Comparison of ENCODE assay signal across 7 cellular contexts in genomic region chr19:52024478-52024877, GRCh38. TPM values are rescaled to one million over a fixed set of nuclear protein-coding genes. Genes with fewer than 3 reads are reported as not detected.
A peak's percentile ranks its signal among the peaks of the same experiment; 100 is the strongest.
DNase-seq lines count a peak whose midpoint lies in the region; ATAC-seq, FAIRE-seq and TF ChIP-seq lines count a peak whose summit lies in the region.
"Not testable (repeated sequence)": the region's sequence is repeated elsewhere in the genome, so short reads cannot be mapped to it uniquely, and the experiment has no call there.

No MANE protein-coding gene starts in this region.

- not testable (repeated sequence) for BruUV-seq in HepG2 (replicated peaks; lab: Mats Ljungman, UMichigan)

- not testable (repeated sequence) for H3K4me2 ChIP-seq in BLaER1; astrocyte (ENCODE audit: low read length); mesendoderm (ENCODE audit: low read length)
- peak overlapping the region; percentile 34; the same call in 1 of the 2 replicates for H3K4me2 ChIP-seq in HepG2 (ENCODE audit: low read depth, low read length)

- TF ChIP-seq POLR2A in HepG2 (IDR thresholded peaks at IDR 0.05; ENCODE audit: insufficient read depth in 1 of 2, low read depth in 2 of 2, low read length in 2 of 2), result not testable (repeated sequence)

- peak; percentile 69 for ATAC-seq in foreskin keratinocyte
- ATAC-seq in HepG2, result not testable (repeated sequence)

- intact Hi-C loops in HepG2 (cut with micrococcal nuclease; ENCODE audit: unreplicated experiment), result not testable (repeated sequence)

- 18% methylated on average over 4 of the region's 4 CpGs for WGBS in HepG2 (ENCODE audit: low lambda C conversion rate)
- no CpG with 5 or more reads among the region's 4 CpGs for WGBS in mesendoderm (ENCODE audit: extremely low coverage, insufficient coverage, low lambda C conversion rate)

- H3K4me3 Mint-ChIP-seq in astrocyte (ENCODE audit: unreplicated experiment), result not testable (repeated sequence)
- peak overlapping the region; percentile 41 for H3K4me3 Mint-ChIP-seq in neural crest cell

- H3K27me3 Mint-ChIP-seq in astrocyte (ENCODE audit: low read depth, unreplicated experiment); neural crest cell (ENCODE audit: low read depth): not testable (repeated sequence)

- H3K4me1 Mint-ChIP-seq in astrocyte (ENCODE audit: low read depth, unreplicated experiment), result not testable (repeated sequence)
- peaks cover 21% of the 10 kb centered on the region for H3K4me1 Mint-ChIP-seq in neural crest cell

- CTCF ChIA-PET in HepG2 (lab: Yijun Ruan, JAX; ENCODE audit: low intra/inter-chr PET ratio, low total read pairs), result not testable (repeated sequence)

- in situ Hi-C loops in HepG2 (cut with HindIII; ENCODE audit: extremely low pct_ligation_motif_present, low pct_unique_long_range_greater_than_20kb), result not testable (repeated sequence)

- H2BK120ac ChIP-seq in mesendoderm (ENCODE audit: low read depth, low read length), result not testable (repeated sequence)

- not testable (repeated sequence) for TF ChIP-seq RAD21 in HepG2 (CRISPR knock-in tag; IDR thresholded peaks at IDR 0.05)

- peaks cover 53% of the 10 kb centered on the region for H3K36me3 Mint-ChIP-seq in astrocyte (ENCODE audit: low read depth, unreplicated experiment)
- peaks cover 77% of the 10 kb centered on the region for H3K36me3 Mint-ChIP-seq in neural crest cell (ENCODE audit: low read depth)

- H3K4ac ChIP-seq in mesendoderm (ENCODE audit: low read depth, low read length), result not testable (repeated sequence)

- not testable (repeated sequence) for H3K18ac ChIP-seq in mesendoderm (ENCODE audit: low read length)

- H3K27ac ChIP-seq in BLaER1; astrocyte (ENCODE audit: low read depth, low read length); foreskin keratinocyte; mesendoderm (ENCODE audit: low read depth, low read length): not testable (repeated sequence)
- peak overlapping the region; percentile 50 for H3K27ac ChIP-seq in HepG2 (ENCODE audit: extremely low read length, insufficient read depth, low read length)

- not testable (repeated sequence) for H3K9ac ChIP-seq in BLaER1; astrocyte (ENCODE audit: low read length); HepG2 (ENCODE audit: insufficient read depth, low read depth, low read length); mesendoderm (ENCODE audit: low read length)

- H3K4me1 ChIP-seq in BLaER1 (peaks cover 20% of the 10 kb centered on the region), HepG2 (ENCODE audit: insufficient read depth, low read length) (peaks cover 63% of the 10 kb centered on the region)
- H3K4me1 ChIP-seq in astrocyte (ENCODE audit: insufficient read depth, low read length); foreskin keratinocyte; mesendoderm (ENCODE audit: control insufficient read depth, low read depth, low read length): not testable (repeated sequence)

- DNase-seq in DMS53 treated with DMSO at 0.1 percent for 48 hours (lab: John Stamatoyannopoulos, UW; ENCODE audit: unreplicated experiment) (peak; percentile 76), HepG2 (ENCODE audit: low spot score) (peak; percentile 75), mesendoderm (peak; percentile 13)
- DNase-seq in astrocyte (ENCODE audit: low read depth); foreskin keratinocyte; neural crest cell (ENCODE audit: low read depth, low spot score): not testable (repeated sequence)

- FAIRE-seq in astrocyte (lab: Jason Lieb, UNC), result not testable (repeated sequence)
- FAIRE-seq in HepG2 (lab: Jason Lieb, UNC), result peak; percentile 12

- not testable (repeated sequence) for TF ChIP-seq CTCF in astrocyte (IDR thresholded peaks at IDR 0.05; ENCODE audit: insufficient read depth, low read depth, low read length); foreskin keratinocyte (conservative IDR thresholded peaks at IDR 0.05); HepG2 (CRISPR knock-in tag; IDR thresholded peaks at IDR 0.05); neural crest cell (conservative IDR thresholded peaks at IDR 0.05)

- H3K9me3 Mint-ChIP-seq in astrocyte (ENCODE audit: unreplicated experiment) (peaks cover 17% of the 10 kb centered on the region), neural crest cell (peaks cover 36% of the 10 kb centered on the region)

- peaks cover 76% of the 10 kb centered on the region for H3K9me3 ChIP-seq in BLaER1
- H3K9me3 ChIP-seq in astrocyte (ENCODE audit: insufficient read depth, low read depth, low read length); HepG2 (ENCODE audit: low read length): not testable (repeated sequence)

- not testable (repeated sequence) for H3K27me3 ChIP-seq in BLaER1; astrocyte (ENCODE audit: insufficient read depth, low read length); foreskin keratinocyte; HepG2 (ENCODE audit: control insufficient read depth in 1 of 2, insufficient read depth in 2 of 2, low read length in 2 of 2); mesendoderm (ENCODE audit: insufficient read depth, low read length, poor library complexity)

- H4K8ac ChIP-seq in mesendoderm (ENCODE audit: low read depth, low read length), result not testable (repeated sequence)

- not testable (repeated sequence) for H2AK5ac ChIP-seq in mesendoderm (ENCODE audit: low read length)

- H3K36me3 ChIP-seq in BLaER1 (peaks cover 75% of the 10 kb centered on the region), astrocyte (ENCODE audit: insufficient read depth, low read length) (peaks cover 33% of the 10 kb centered on the region), HepG2 (replicated peaks in 1 of 2; ENCODE audit: control insufficient read depth in 1 of 2, insufficient read depth in 2 of 2, low read length in 2 of 2) (peaks cover 21 to 50% of the 10 kb centered on the region in 2 experiments), mesendoderm (ENCODE audit: control insufficient read depth, insufficient read depth, low read length) (peaks cover 12% of the 10 kb centered on the region)

- 0 out of 2 replicates have a peak overlapping the region, but pooled peaks have one; percentile 1 for H3K4me3 ChIP-seq in BLaER1
- H3K4me3 ChIP-seq in astrocyte (ENCODE audit: insufficient read depth, low read depth, low read length); HepG2 (replicated peaks in 1 of 3; ENCODE audit: insufficient read depth in 1 of 3, low read depth in 2 of 3, low read length in 3 of 3); mesendoderm (ENCODE audit: low read length): not testable (repeated sequence)

- peaks cover 12% of the 10 kb centered on the region for H3K79me1 ChIP-seq in mesendoderm (ENCODE audit: low read length)

- H2BK5ac ChIP-seq in mesendoderm (ENCODE audit: low read length), result not testable (repeated sequence)

- not testable (repeated sequence) for H2BK15ac ChIP-seq in mesendoderm (replicated peaks; ENCODE audit: low read depth)

- not testable (repeated sequence) for H2AFZ ChIP-seq in astrocyte (ENCODE audit: low read depth, low read length); HepG2 (ENCODE audit: low read length)

- not testable (repeated sequence) for H3K23ac ChIP-seq in mesendoderm (ENCODE audit: low read length)

- not testable (repeated sequence) for H4K5ac ChIP-seq in mesendoderm (ENCODE audit: low read length)

- TF ChIP-seq EP300 in HepG2 (IDR thresholded peaks at IDR 0.05; ENCODE audit: low read depth in 2 of 2, low read length in 2 of 2) (peak in 1 of 2 experiments; percentile 42; a peak in 1 of 4 replicates), HepG2 (CRISPR knock-in tag; IDR thresholded peaks at IDR 0.05; ENCODE audit: borderline replicate concordance) (peak; percentile 50; the same call in 1 of the 2 replicates)

- not testable (repeated sequence) for H3K56ac ChIP-seq in mesendoderm (ENCODE audit: low read length)

- peaks cover 35% of the 10 kb centered on the region for H3K79me2 ChIP-seq in astrocyte (ENCODE audit: insufficient read depth, low read length)
- H3K79me2 ChIP-seq in HepG2 (ENCODE audit: insufficient read depth, low read length), result peaks cover 67% of the 10 kb centered on the region
- not testable (repeated sequence) for H3K79me2 ChIP-seq in mesendoderm (ENCODE audit: control insufficient read depth, insufficient read depth, low read length)

- not testable (repeated sequence) for H4K20me1 ChIP-seq in BLaER1; astrocyte (ENCODE audit: insufficient read depth, low read length); HepG2 (ENCODE audit: insufficient read depth, low read length)

- POLR2A ChIA-PET in HepG2 (lab: Yijun Ruan, JAX), result interaction anchor here (1.0 to 1.2 kb wide), 2 partner anchors 10 to 17 kb away, joined by 3 read pairs; partner anchors contain the start of gene ZNF615

- H3K27ac Mint-ChIP-seq in astrocyte (ENCODE audit: unreplicated experiment), result peak overlapping the region; percentile 26
- H3K27ac Mint-ChIP-seq in neural crest cell (ENCODE audit: unreplicated experiment), result not testable (repeated sequence)

RNA-seq across cellular contexts. Expression of gene ZNF614, which starts 3.7 kb away (rescaled TPM):
- total RNA-seq in astrocyte, result 9.9 and 11.4 TPM in 2 replicates
- total RNA-seq in foreskin keratinocyte, result 8.1 and 9.0 TPM in 2 replicates
- polyA plus RNA-seq in foreskin keratinocyte, result 1.9 and 2.0 TPM in 2 replicates
- 22.8 and 38.2 TPM in 2 replicates for total RNA-seq in HepG2 (2016; rRNA removed; fragmentation: Illumina TruSeq; extraction: Trizol)
- total RNA-seq in HepG2 (2016; cell fraction: cytosol; rRNA removed; fragmentation: Illumina TruSeq; extraction: Trizol; ENCODE audit: low read depth), result 2.4 and 3.8 TPM in 2 replicates
- 22.8 and 38.0 TPM in 2 replicates for total RNA-seq in HepG2 (2016; cell fraction: insoluble cytoplasmic fraction; rRNA removed; fragmentation: Illumina TruSeq; extraction: Trizol)
- total RNA-seq in HepG2 (2016; cell fraction: membrane; rRNA removed; fragmentation: Illumina TruSeq; extraction: Trizol), result 10.3 and 12.8 TPM in 2 replicates
- 16.4 and 18.5 TPM in 2 replicates for total RNA-seq in HepG2 (2016; cell fraction: nucleus; rRNA removed; fragmentation: Illumina TruSeq; extraction: Trizol)
- polyA plus RNA-seq in HepG2 (2011; rRNA removed), result 10.0 and 13.0 TPM in 2 replicates
- polyA plus RNA-seq in HepG2 (2011; cell fraction: cytosol; rRNA removed), result 5.9 and 9.4 TPM in 2 replicates
- polyA plus RNA-seq in HepG2 (2011; cell fraction: nucleus; rRNA removed), result 6.8 and 8.0 TPM in 2 replicates
- 11.2 and 14.2 TPM in 2 replicates for polyA plus RNA-seq in HepG2 (2012)
- 0.99 and 1.6 TPM in 2 replicates for polyA plus RNA-seq in HepG2 (2016; cell fraction: cytosol; fragmentation: Illumina TruSeq; extraction: Trizol; ENCODE audit: low read depth)
- 23.0 and 25.3 TPM in 2 replicates for polyA plus RNA-seq in HepG2 (2016; cell fraction: insoluble cytoplasmic fraction; fragmentation: Illumina TruSeq; extraction: Trizol; ENCODE audit: low read depth)
- polyA plus RNA-seq in HepG2 (2016; cell fraction: membrane; fragmentation: Illumina TruSeq; extraction: Trizol; ENCODE audit: low read depth), result 3.7 TPM in 2 replicates
- 17.4 and 18.9 TPM in 2 replicates for polyA plus RNA-seq in HepG2 (2016; cell fraction: nucleus; fragmentation: Illumina TruSeq; extraction: Trizol; ENCODE audit: insufficient read depth, low read depth)
- 2.9 and 5.3 TPM in 2 replicates for polyA minus RNA-seq in HepG2 (2011; rRNA and poly(A)+ RNA removed; ENCODE audit: low replicate concordance)
- polyA minus RNA-seq in HepG2 (2011; cell fraction: cytosol; rRNA and poly(A)+ RNA removed), result 10.0 and 11.0 TPM in 2 replicates
- polyA minus RNA-seq in HepG2 (2011; cell fraction: nucleus; rRNA and poly(A)+ RNA removed), result 22.5 and 29.7 TPM in 2 replicates
- polyA plus RNA-seq in mesendoderm (2013, experiment 1 of 2), result 15.5 TPM
- 15.7 TPM for polyA plus RNA-seq in mesendoderm (2013, experiment 2 of 2)
- 11.5 and 12.5 TPM in 2 replicates for total RNA-seq in neural crest cell

RNA-seq across cellular contexts. Expression of gene ZNF615, which starts 16.5 kb away (rescaled TPM):
- total RNA-seq in astrocyte, result 4.7 and 5.8 TPM in 2 replicates
- total RNA-seq in foreskin keratinocyte, result 5.4 and 5.6 TPM in 2 replicates
- 1.1 TPM in 2 replicates for polyA plus RNA-seq in foreskin keratinocyte
- total RNA-seq in HepG2 (2016; rRNA removed; fragmentation: Illumina TruSeq; extraction: Trizol), result 7.8 and 13.9 TPM in 2 replicates
- 1.2 and 1.9 TPM in 2 replicates for total RNA-seq in HepG2 (2016; cell fraction: cytosol; rRNA removed; fragmentation: Illumina TruSeq; extraction: Trizol; ENCODE audit: low read depth)
- total RNA-seq in HepG2 (2016; cell fraction: insoluble cytoplasmic fraction; rRNA removed; fragmentation: Illumina TruSeq; extraction: Trizol), result 8.6 and 12.8 TPM in 2 replicates
- 4.1 and 4.7 TPM in 2 replicates for total RNA-seq in HepG2 (2016; cell fraction: membrane; rRNA removed; fragmentation: Illumina TruSeq; extraction: Trizol)
- 7.5 and 10.2 TPM in 2 replicates for total RNA-seq in HepG2 (2016; cell fraction: nucleus; rRNA removed; fragmentation: Illumina TruSeq; extraction: Trizol)
- 5.1 and 5.2 TPM in 2 replicates for polyA plus RNA-seq in HepG2 (2011; rRNA removed)
- 2.1 and 3.2 TPM in 2 replicates for polyA plus RNA-seq in HepG2 (2011; cell fraction: cytosol; rRNA removed)
- polyA plus RNA-seq in HepG2 (2011; cell fraction: nucleus; rRNA removed), result 4.5 and 8.3 TPM in 2 replicates
- polyA plus RNA-seq in HepG2 (2012), result 6.5 and 6.9 TPM in 2 replicates
- 0.46 and 0.55 TPM in 2 replicates for polyA plus RNA-seq in HepG2 (2016; cell fraction: cytosol; fragmentation: Illumina TruSeq; extraction: Trizol; ENCODE audit: low read depth)
- 6.9 and 7.6 TPM in 2 replicates for polyA plus RNA-seq in HepG2 (2016; cell fraction: insoluble cytoplasmic fraction; fragmentation: Illumina TruSeq; extraction: Trizol; ENCODE audit: low read depth)
- 0.94 and 1.3 TPM in 2 replicates for polyA plus RNA-seq in HepG2 (2016; cell fraction: membrane; fragmentation: Illumina TruSeq; extraction: Trizol; ENCODE audit: low read depth)
- polyA plus RNA-seq in HepG2 (2016; cell fraction: nucleus; fragmentation: Illumina TruSeq; extraction: Trizol; ENCODE audit: insufficient read depth, low read depth), result 9.7 and 9.8 TPM in 2 replicates
- polyA minus RNA-seq in HepG2 (2011; rRNA and poly(A)+ RNA removed; ENCODE audit: low replicate concordance), result 5.1 and 7.0 TPM in 2 replicates
- polyA minus RNA-seq in HepG2 (2011; cell fraction: cytosol; rRNA and poly(A)+ RNA removed), result 5.5 and 7.0 TPM in 2 replicates
- polyA minus RNA-seq in HepG2 (2011; cell fraction: nucleus; rRNA and poly(A)+ RNA removed), result 16.0 and 28.8 TPM in 2 replicates
- polyA plus RNA-seq in mesendoderm (2013, experiment 1 of 2), result 5.7 TPM
- polyA plus RNA-seq in mesendoderm (2013, experiment 2 of 2), result 5.9 TPM
- total RNA-seq in neural crest cell, result 11.0 and 11.2 TPM in 2 replicates

RNA-seq across cellular contexts. Expression of gene ZNF432, which starts 24.2 kb away (rescaled TPM):
- total RNA-seq in astrocyte (17.7 and 22.9 TPM in 2 replicates), foreskin keratinocyte (4.9 and 6.1 TPM in 2 replicates), HepG2 (2016; rRNA removed; fragmentation: Illumina TruSeq; extraction: Trizol) (8.7 and 10.8 TPM in 2 replicates), neural crest cell (19.9 and 22.5 TPM in 2 replicates)
- polyA plus RNA-seq in foreskin keratinocyte (1.2 and 1.4 TPM in 2 replicates), HepG2 (2011; rRNA removed) (3.7 and 4.1 TPM in 2 replicates)
- 1.4 and 3.5 TPM in 2 replicates for total RNA-seq in HepG2 (2016; cell fraction: cytosol; rRNA removed; fragmentation: Illumina TruSeq; extraction: Trizol; ENCODE audit: low read depth)
- total RNA-seq in HepG2 (2016; cell fraction: insoluble cytoplasmic fraction; rRNA removed; fragmentation: Illumina TruSeq; extraction: Trizol), result 8.3 and 8.7 TPM in 2 replicates
- total RNA-seq in HepG2 (2016; cell fraction: membrane; rRNA removed; fragmentation: Illumina TruSeq; extraction: Trizol), result 2.5 and 3.2 TPM in 2 replicates
- 12.4 and 16.3 TPM in 2 replicates for total RNA-seq in HepG2 (2016; cell fraction: nucleus; rRNA removed; fragmentation: Illumina TruSeq; extraction: Trizol)
- 1.1 and 1.4 TPM in 2 replicates for polyA plus RNA-seq in HepG2 (2011; cell fraction: cytosol; rRNA removed)
- 11.5 and 13.6 TPM in 2 replicates for polyA plus RNA-seq in HepG2 (2011; cell fraction: nucleus; rRNA removed)
- polyA plus RNA-seq in HepG2 (2012), result 5.2 and 6.6 TPM in 2 replicates
- 0.20 and 0.35 TPM in 2 replicates for polyA plus RNA-seq in HepG2 (2016; cell fraction: cytosol; fragmentation: Illumina TruSeq; extraction: Trizol; ENCODE audit: low read depth)
- polyA plus RNA-seq in HepG2 (2016; cell fraction: insoluble cytoplasmic fraction; fragmentation: Illumina TruSeq; extraction: Trizol; ENCODE audit: low read depth), result 4.6 and 4.9 TPM in 2 replicates
- polyA plus RNA-seq in HepG2 (2016; cell fraction: membrane; fragmentation: Illumina TruSeq; extraction: Trizol; ENCODE audit: low read depth), result 0.77 TPM in 2 replicates
- polyA plus RNA-seq in HepG2 (2016; cell fraction: nucleus; fragmentation: Illumina TruSeq; extraction: Trizol; ENCODE audit: insufficient read depth, low read depth), result 24.1 and 26.8 TPM in 2 replicates
- polyA minus RNA-seq in HepG2 (2011; rRNA and poly(A)+ RNA removed; ENCODE audit: low replicate concordance), result 2.7 and 3.2 TPM in 2 replicates
- 2.2 and 3.6 TPM in 2 replicates for polyA minus RNA-seq in HepG2 (2011; cell fraction: cytosol; rRNA and poly(A)+ RNA removed)
- polyA minus RNA-seq in HepG2 (2011; cell fraction: nucleus; rRNA and poly(A)+ RNA removed), result 19.7 and 23.6 TPM in 2 replicates
- polyA plus RNA-seq in mesendoderm (2013, experiment 1 of 2), result 4.6 TPM
- 4.5 TPM for polyA plus RNA-seq in mesendoderm (2013, experiment 2 of 2)

RNA-seq across cellular contexts. Expression of gene ZNF350, which starts 37.8 kb away (rescaled TPM):
- total RNA-seq in astrocyte, result 8.6 and 9.5 TPM in 2 replicates
- 4.1 and 4.4 TPM in 2 replicates for total RNA-seq in foreskin keratinocyte
- 1.9 and 2.1 TPM in 2 replicates for polyA plus RNA-seq in foreskin keratinocyte
- total RNA-seq in HepG2 (2016; rRNA removed; fragmentation: Illumina TruSeq; extraction: Trizol), result 6.9 and 10.0 TPM in 2 replicates
- 1.2 and 5.9 TPM in 2 replicates for total RNA-seq in HepG2 (2016; cell fraction: cytosol; rRNA removed; fragmentation: Illumina TruSeq; extraction: Trizol; ENCODE audit: low read depth)
- total RNA-seq in HepG2 (2016; cell fraction: insoluble cytoplasmic fraction; rRNA removed; fragmentation: Illumina TruSeq; extraction: Trizol), result 6.7 and 9.5 TPM in 2 replicates
- total RNA-seq in HepG2 (2016; cell fraction: membrane; rRNA removed; fragmentation: Illumina TruSeq; extraction: Trizol), result 2.5 and 4.6 TPM in 2 replicates
- total RNA-seq in HepG2 (2016; cell fraction: nucleus; rRNA removed; fragmentation: Illumina TruSeq; extraction: Trizol), result 5.4 and 7.0 TPM in 2 replicates
- 3.0 and 3.7 TPM in 2 replicates for polyA plus RNA-seq in HepG2 (2011; rRNA removed)
- 1.4 and 2.2 TPM in 2 replicates for polyA plus RNA-seq in HepG2 (2011; cell fraction: cytosol; rRNA removed)
- 2.1 and 3.4 TPM in 2 replicates for polyA plus RNA-seq in HepG2 (2011; cell fraction: nucleus; rRNA removed)
- 3.9 and 5.3 TPM in 2 replicates for polyA plus RNA-seq in HepG2 (2012)
- polyA plus RNA-seq in HepG2 (2016; cell fraction: cytosol; fragmentation: Illumina TruSeq; extraction: Trizol; ENCODE audit: low read depth), result 0.47 and 0.63 TPM in 2 replicates
- 6.3 and 6.4 TPM in 2 replicates for polyA plus RNA-seq in HepG2 (2016; cell fraction: insoluble cytoplasmic fraction; fragmentation: Illumina TruSeq; extraction: Trizol; ENCODE audit: low read depth)
- 0.85 and 0.90 TPM in 2 replicates for polyA plus RNA-seq in HepG2 (2016; cell fraction: membrane; fragmentation: Illumina TruSeq; extraction: Trizol; ENCODE audit: low read depth)
- polyA plus RNA-seq in HepG2 (2016; cell fraction: nucleus; fragmentation: Illumina TruSeq; extraction: Trizol; ENCODE audit: insufficient read depth, low read depth), result 4.3 and 11.1 TPM in 2 replicates
- 1.6 and 2.6 TPM in 2 replicates for polyA minus RNA-seq in HepG2 (2011; rRNA and poly(A)+ RNA removed; ENCODE audit: low replicate concordance)
- 2.6 and 4.0 TPM in 2 replicates for polyA minus RNA-seq in HepG2 (2011; cell fraction: cytosol; rRNA and poly(A)+ RNA removed)
- polyA minus RNA-seq in HepG2 (2011; cell fraction: nucleus; rRNA and poly(A)+ RNA removed), result 14.8 and 18.3 TPM in 2 replicates
- 5.1 TPM for polyA plus RNA-seq in mesendoderm (2013, experiment 1 of 2)
- 5.3 TPM for polyA plus RNA-seq in mesendoderm (2013, experiment 2 of 2)
- total RNA-seq in neural crest cell, result 6.5 and 6.9 TPM in 2 replicates
